ENCODE assay signal across 8 cellular contexts in the genomic region with DNA sequence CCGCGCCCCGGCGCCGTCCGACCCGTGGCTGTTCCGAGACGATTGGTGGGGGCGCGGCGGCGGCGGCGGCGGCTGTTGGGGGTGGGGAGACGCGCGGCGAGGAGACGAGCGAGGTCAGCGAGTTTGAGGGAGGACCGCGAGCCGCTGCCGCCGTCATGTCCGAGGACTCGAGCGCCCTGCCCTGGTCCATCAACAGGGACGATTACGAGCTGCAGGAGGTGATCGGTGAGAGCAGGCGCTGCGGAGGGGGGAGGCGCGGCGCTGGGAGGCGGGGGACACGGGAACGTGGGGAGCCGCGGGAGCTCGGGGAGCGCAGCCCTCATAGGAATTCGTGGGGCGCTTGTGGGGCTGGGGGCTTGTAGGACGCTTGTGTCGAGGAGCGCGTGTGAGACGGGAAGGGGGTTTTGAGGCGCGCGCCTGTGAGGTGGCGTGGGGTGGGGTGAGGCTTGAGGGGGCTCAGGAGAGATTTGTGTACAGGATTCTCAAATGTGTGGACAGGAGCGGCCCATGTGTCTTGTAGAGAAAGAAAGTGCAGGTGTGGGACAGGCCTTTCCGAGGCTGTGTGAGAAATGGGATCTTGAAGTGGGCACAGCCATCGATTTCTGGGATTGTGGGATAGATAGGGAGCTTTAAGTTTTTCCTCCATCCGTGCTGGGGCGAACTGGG. TPM values are rescaled to one million over a fixed set of nuclear protein-coding genes. Genes with fewer than 3 reads are reported as not detected.
DNase-seq lines count a peak whose midpoint lies in the region; ATAC-seq and TF ChIP-seq lines count a peak whose summit lies in the region.

No MANE protein-coding gene starts in this region.

- H3K4me1 Mint-ChIP-seq in naive B cell = peaks cover 46 to 55% (median 49%) of the 10 kb centered on the region in 3 donors

- H3K27ac ChIP-seq in RWPE2 (ENCODE audit: poor library complexity, severe bottlenecking) (peak overlapping the region; percentile 91), epithelial cell of prostate (peak overlapping the region; percentile 96)

- H3K27me3 ChIP-seq in RWPE2 (ENCODE audit: insufficient read depth, poor library complexity, severe bottlenecking) = no peaks in the 10 kb centered on the region

- peak; percentile 56 for DNase-seq in Ammon's horn (ENCODE audit: low spot score)
- peak; percentile 74 for DNase-seq in RWPE2 (ENCODE audit: low spot score)
- no peak for DNase-seq in epithelial cell of prostate (ENCODE audit: low read depth, low spot score)
- no peak for DNase-seq in naive B cell
- no peak for DNase-seq in effector CD4-positive, alpha-beta T cell
- no peak for DNase-seq in NCI-H2171 treated with DMSO at 0.1 percent for 48 hours (lab: John Stamatoyannopoulos, UW)

- H3K9me3 ChIP-seq in RWPE2 (ENCODE audit: severe bottlenecking) = no peaks in the 10 kb centered on the region

- peak overlapping the region; percentile 80 for H3K4me3 ChIP-seq in RWPE2 (ENCODE audit: severe bottlenecking)

- no peaks in the 10 kb centered on the region for H3K9me3 Mint-ChIP-seq in naive B cell

- ATAC-seq in GM21529 (IDR thresholded peaks at IDR 0.05; ENCODE audit: unreplicated experiment) = peak; percentile 2
- ATAC-seq in RWPE2 (ENCODE audit: low read depth) = peak; percentile 10
- peak in 1 of 2 donors; percentile 3 for ATAC-seq in naive B cell (ENCODE audit: low read depth in 2 of 2)
- no peak for ATAC-seq in HG02763 (IDR thresholded peaks at IDR 0.05; ENCODE audit: unreplicated experiment)

- no peaks in the 10 kb centered on the region for H3K36me3 ChIP-seq in RWPE2 (ENCODE audit: low read depth)

- peak overlapping the region; percentile 95 to 100 (median 100) for H3K27ac Mint-ChIP-seq in naive B cell

- peaks cover 30% of the 10 kb centered on the region for H3K4me1 ChIP-seq in RWPE2 (ENCODE audit: insufficient read depth, poor library complexity, severe bottlenecking)

- H3K27me3 Mint-ChIP-seq in naive B cell = no peaks in the 10 kb centered on the region

- no peaks in the 10 kb centered on the region for H3K36me3 Mint-ChIP-seq in naive B cell

- no peak for TF ChIP-seq CTCF in RWPE2 (IDR thresholded peaks at IDR 0.05; ENCODE audit: poor library complexity, severe bottlenecking)

- H3K4me3 Mint-ChIP-seq in naive B cell = peak overlapping the region; percentile 88 to 99 (median 98)

RNA-seq across cellular contexts. Expression of a gene that starts 0.5 kb away (rescaled TPM):
- polyA plus RNA-seq in naive B cell (ENCODE audit: low read depth in 6 of 6) = 10 to 100 TPM in 5 of 6 donors, 1 to 10 TPM in 1; 7.8 to 15.5 (median 13.8) TPM

RNA-seq across cellular contexts. Expression of a gene that starts 27.4 kb away (rescaled TPM):
- 100 to 1,000 TPM in 3 of 6 donors, 10 to 100 TPM in 3; 82.4 to 136 (median 102) TPM for polyA plus RNA-seq in naive B cell (ENCODE audit: low read depth in 6 of 6)

RNA-seq across cellular contexts. Expression of a gene that starts 28.9 kb away (rescaled TPM):
- 10 to 100 TPM; 44.3 to 62.4 (median 52.0) TPM for polyA plus RNA-seq in naive B cell (ENCODE audit: low read depth in 6 of 6)

Comparison
In these comparisons a context has a peak if more than half of its experiments do, and no peak if none do; other contexts are left out.
1. DNase-seq: peak in Ammon's horn (single experiment) and RWPE2 (single experiment); none in epithelial cell of prostate (single experiment), naive B cell (single experiment), effector CD4-positive, alpha-beta T cell (single experiment) and NCI-H2171 treated with DMSO at 0.1 percent for 48 hours (single experiment).